Comparison of ENCODE assay signal across 12 cellular contexts in genomic region chr6:125750692-125751333, GRCh38. TPM values are rescaled to one million over a fixed set of nuclear protein-coding genes. Genes with fewer than 3 reads are reported as not detected.
DNase-seq lines count a peak whose midpoint lies in the region; ATAC-seq, FAIRE-seq and TF ChIP-seq lines count a peak whose summit lies in the region.
"Had no signal": no experiment of that assay in that cellular context is flagged by ENCODE, and none has a peak within 500 bp of the region (broad histone marks: within the 10 kb centered on the region; RNA-seq: fewer than 3 reads in every experiment).

No MANE protein-coding gene starts in this region.

- FAIRE-seq in RCC 7860 (lab: Jason Lieb, UNC): no peak
- FAIRE-seq: GM18507 had no signal

- no peak for ATAC-seq in activated T-cell treated with anti-CD3 and anti-CD28 coated beads, Interleukin-2, amount 50 U/mL, for 4 hours
- ATAC-seq in activated CD8-positive, alpha-beta T cell treated with anti-CD3 and anti-CD28 coated beads for 36 hours: no peak
- ATAC-seq: left lobe of liver had no signal

- H3K27me3 ChIP-seq in iPS-20b (ENCODE audit: insufficient read depth, low read length) (peaks cover 57% of the 10 kb centered on the region), stomach (peaks cover 0 to 93% (median 69%) of the 10 kb centered on the region in 3 donors)

- CTCF ChIA-PET in activated CD8-positive, alpha-beta T cell treated with anti-CD3 and anti-CD28 coated beads for 36 hours (lab: Charles Lee): interaction anchor here (1.3 to 2.2 kb wide), 4 partner anchors 8 to 440 kb away, joined by 3 to 23 read pairs (median 8); no protein-coding TSS in a partner anchor

- H3K4me1 ChIP-seq in iPS-20b (ENCODE audit: insufficient read depth, low read length) (peaks cover 51% of the 10 kb centered on the region), stomach (peaks cover 7 to 54% (median 37%) of the 10 kb centered on the region in 4 donors)

- intact Hi-C loops in activated CD8-positive, alpha-beta T cell treated with anti-CD3 and anti-CD28 coated beads for 36 hours (cut with micrococcal nuclease): no loop called here
- intact Hi-C loops in stomach (cut with DNase I; ENCODE audit: low total_unique reads): no loop called here

- H3K4me3 Mint-ChIP-seq in activated T-cell treated with anti-CD3 and anti-CD28 coated beads, Interleukin-2, amount 50 U/mL, for 4 hours: peak overlapping the region; percentile 86
- H3K4me3 Mint-ChIP-seq in activated CD8-positive, alpha-beta T cell treated with anti-CD3 and anti-CD28 coated beads for 36 hours: peak overlapping the region; percentile 73

- TF ChIP-seq CTCF in activated CD8-positive, alpha-beta T cell treated with anti-CD3 and anti-CD28 coated beads for 36 hours (IDR thresholded peaks at IDR 0.05): no peak
- TF ChIP-seq CTCF in stomach (IDR thresholded peaks at IDR 0.05): no peak

- H3K36me3 ChIP-seq in iPS-20b (ENCODE audit: insufficient read depth, low read depth, low read length) (peaks cover 12% of the 10 kb centered on the region), stomach (no peaks in the 10 kb centered on the region)

- H3K9me3 Mint-ChIP-seq in activated T-cell treated with anti-CD3 and anti-CD28 coated beads, Interleukin-2, amount 50 U/mL, for 4 hours: no peaks in the 10 kb centered on the region
- no peaks in the 10 kb centered on the region for H3K9me3 Mint-ChIP-seq in activated CD8-positive, alpha-beta T cell treated with anti-CD3 and anti-CD28 coated beads for 36 hours

- TF ChIP-seq EP300 in stomach (IDR thresholded peaks at IDR 0.05): no peak

- peaks cover 36% of the 10 kb centered on the region for H3K4me1 Mint-ChIP-seq in activated T-cell treated with anti-CD3 and anti-CD28 coated beads, Interleukin-2, amount 50 U/mL, for 4 hours (ENCODE audit: low read depth)
- peaks cover 27% of the 10 kb centered on the region for H3K4me1 Mint-ChIP-seq in activated CD8-positive, alpha-beta T cell treated with anti-CD3 and anti-CD28 coated beads for 36 hours (ENCODE audit: low read depth)

- no peak overlapping the region for H3K27ac Mint-ChIP-seq in activated CD8-positive, alpha-beta T cell treated with anti-CD3 and anti-CD28 coated beads for 36 hours

- H3K4me3 ChIP-seq in iPS-20b (ENCODE audit: low read length) (peak overlapping the region; percentile 85), stomach (peak overlapping the region; percentile 67 to 83 (median 74))

- no peak overlapping the region; the same call in 1 of the 2 replicates for H3K9ac ChIP-seq in iPS-20b (ENCODE audit: low read depth, low read length)

- H3K9me3 ChIP-seq in iPS-20b (ENCODE audit: insufficient read depth, low read depth, low read length) (no peaks in the 10 kb centered on the region), stomach (no peaks in the 10 kb centered on the region)

- H3K27me3 Mint-ChIP-seq in activated T-cell treated with anti-CD3 and anti-CD28 coated beads, Interleukin-2, amount 50 U/mL, for 4 hours (ENCODE audit: low read depth): peaks cover 59% of the 10 kb centered on the region
- H3K27me3 Mint-ChIP-seq in activated CD8-positive, alpha-beta T cell treated with anti-CD3 and anti-CD28 coated beads for 36 hours: peaks cover 54% of the 10 kb centered on the region

- no peaks in the 10 kb centered on the region for H3K36me3 Mint-ChIP-seq in activated T-cell treated with anti-CD3 and anti-CD28 coated beads, Interleukin-2, amount 50 U/mL, for 4 hours (ENCODE audit: insufficient read depth)
- no peaks in the 10 kb centered on the region for H3K36me3 Mint-ChIP-seq in activated CD8-positive, alpha-beta T cell treated with anti-CD3 and anti-CD28 coated beads for 36 hours (ENCODE audit: low read depth)

- 20 to 27% (median 21%) methylated on average over 4 of the region's 4 CpGs for WGBS in stomach, 5 donors

- in situ Hi-C loops in G401 (cut with HindIII; ENCODE audit: low sequenced_read_pairs): loop anchor here (25.0 kb wide), 1 partner anchor 414 kb away; no protein-coding TSS in a partner anchor

- TF ChIP-seq POLR2A in stomach (IDR thresholded peaks at IDR 0.05): no peak

- no peak for DNase-seq in activated T-cell treated with anti-CD3 and anti-CD28 coated beads, Interleukin-2, amount 50 U/mL, for 4 hours
- no peak for DNase-seq in activated T-cell treated with anti-CD3 and anti-CD28 coated beads, Interleukin-2, amount 50 U/mL, for 1 hour
- no peak for DNase-seq in activated CD8-positive, alpha-beta T cell treated with anti-CD3 and anti-CD28 coated beads for 36 hours
- DNase-seq in stomach: no peak
- DNase-seq in G401 (ENCODE audit: low spot score): no peak
- DNase-seq in RCC 7860 (ENCODE audit: low spot score): no peak
- DNase-seq in CD1c-positive myeloid dendritic cell (ENCODE audit: extremely low spot score): no peak
- DNase-seq: AML-193; stimulated activated CD4-positive, alpha-beta T cell treated with anti-CD3 and anti-CD28 coated beads, Interleukin-1b, Interleukin-23, amount 100 ng/mL, for 48 hours had no signal

- POLR2A ChIA-PET in activated CD8-positive, alpha-beta T cell treated with anti-CD3 and anti-CD28 coated beads for 36 hours (lab: Charles Lee): no interaction called here

- H3K27ac ChIP-seq in iPS-20b (ENCODE audit: low read length) (no peak overlapping the region), stomach (no peak overlapping the region)

RNA-seq across cellular contexts. Expression of gene HEY2, which starts 1.4 kb away (rescaled TPM):
- under 1 TPM in 1 of 3 donors, not detected in 2; 0.10 TPM for total RNA-seq in activated T-cell treated with anti-CD3 and anti-CD28 coated beads, Interleukin-2, amount 50 U/mL, for 4 hours
- total RNA-seq in activated CD8-positive, alpha-beta T cell treated with anti-CD3 and anti-CD28 coated beads for 36 hours: not detected
- 1 to 10 TPM in 3 of 5 donors, not detected in 2; 1.0 to 1.7 (median 1.3) TPM for total RNA-seq in stomach
- polyA plus RNA-seq in stomach: 1 to 10 TPM in 2 of 3 donors, under 1 TPM in 1; 0.83 to 3.8 (median 1.1) TPM
- not detected in 2 replicates for total RNA-seq in G401 (2014; rRNA removed; shearing (Covaris generic))

RNA-seq across cellular contexts. Expression of gene NCOA7, which starts 39.9 kb away (rescaled TPM):
- 10 to 100 TPM; 47.8 to 58.8 (median 57.8) TPM for total RNA-seq in activated T-cell treated with anti-CD3 and anti-CD28 coated beads, Interleukin-2, amount 50 U/mL, for 4 hours
- 10 to 100 TPM; 43.4 to 44.9 TPM for total RNA-seq in activated CD8-positive, alpha-beta T cell treated with anti-CD3 and anti-CD28 coated beads for 36 hours
- total RNA-seq in stomach: 100 to 1,000 TPM in 1 of 5 donors, 10 to 100 TPM in 3, 1 to 10 TPM in 1; 1.2 to 131 (median 27.5) TPM
- polyA plus RNA-seq in stomach: 10 to 100 TPM; 13.7 to 26.0 (median 17.6) TPM
- total RNA-seq in G401 (2014; rRNA removed; shearing (Covaris generic)): 1.9 and 6.3 TPM in 2 replicates
